ENCODE assay signal across 28 cellular contexts in the genomic region with DNA sequence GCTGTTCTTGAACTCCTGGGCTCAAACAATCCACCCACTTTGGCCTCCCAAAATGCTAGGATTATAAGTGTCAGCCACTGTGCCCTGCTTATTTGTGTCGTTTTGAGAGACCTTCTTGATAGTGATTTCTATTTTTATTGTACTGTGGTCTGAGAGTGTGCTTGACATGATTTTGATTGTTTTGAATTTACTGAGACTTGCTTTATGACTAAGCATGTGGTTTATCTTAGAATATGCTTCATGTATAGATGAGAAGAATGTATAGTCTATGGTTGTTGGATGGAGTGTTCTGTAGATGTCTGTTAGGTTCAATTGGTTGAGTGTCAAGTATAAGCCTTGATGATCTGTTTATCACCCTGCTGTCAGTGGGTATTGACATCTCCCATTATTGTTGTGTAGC.
A peak's percentile ranks its signal among the peaks of the same experiment; 100 is the strongest.
DNase-seq lines count a peak whose midpoint lies in the region; ATAC-seq and TF ChIP-seq lines count a peak whose summit lies in the region.
"Had no signal": no experiment of that assay in that cellular context is flagged by ENCODE, and none has a peak within 500 bp of the region (broad histone marks: within the 10 kb centered on the region; RNA-seq: fewer than 3 reads in every experiment).

No MANE protein-coding gene starts in this region.

- H3K36me3 ChIP-seq in heart right ventricle: no peaks in the 10 kb centered on the region
- H3K36me3 ChIP-seq: BLaER1, SJCRH30 had no signal

- no peaks in the 10 kb centered on the region for H3K4me1 ChIP-seq in heart right ventricle
- H3K4me1 ChIP-seq: BLaER1, SJCRH30 had no signal

- H3K27me3 ChIP-seq in heart right ventricle: no peaks in the 10 kb centered on the region
- H3K27me3 ChIP-seq: BLaER1, SJCRH30 had no signal

- no peak for TF ChIP-seq CTCF in GM12865 (IDR thresholded peaks at IDR 0.05; ENCODE audit: insufficient read depth, low read depth, low read length, missing control alignments)
- TF ChIP-seq CTCF in heart right ventricle (IDR thresholded peaks at IDR 0.05): no peak

- DNase-seq in GM12865 (ENCODE audit: low read depth) (peak; percentile 3), anterior cingulate cortex (lab: John Stamatoyannopoulos, UW) (no peak), heart right ventricle (no peak), NCI-H748 (lab: John Stamatoyannopoulos, UW; ENCODE audit: unreplicated experiment) (no peak)
- DNase-seq: CD4-positive, CD25-positive, alpha-beta regulatory T cell; DMS153; DND-41; Karpas-422; NCI-H1092 treated with DMSO at 0.1 percent for 48 hours; NCI-H1436; NCI-H187 treated with DMSO at 0.1 percent for 48 hours; NCI-H2171 treated with DMSO at 0.1 percent for 48 hours; NCI-H345; NCI-H510A treated with DMSO at 0.1 percent for 48 hours; NCI-H774; NK-92 treated with Interleukin-12 subunit alpha and Interleukin-12 subunit beta, amount 100 ng/mL, for 24 hours; PC-3; SJCRH30; T-helper 17 cell; T1000 had no signal

- WGBS in heart right ventricle, 2 donors: 43 to 47% methylated on average over 1 of the region's 1 CpG

- intact Hi-C loops in heart right ventricle (cut with DNase I): no loop called here

- H3K4me3 ChIP-seq in GM12865 (ENCODE audit: low read depth, low read length) (no peak overlapping the region), heart right ventricle (no peak overlapping the region)
- H3K4me3 ChIP-seq: BLaER1, SJCRH30 had no signal

- peaks cover 0 to 28% (median 6%) of the 10 kb centered on the region in 11 donors for H3K9me3 ChIP-seq in heart right ventricle
- H3K9me3 ChIP-seq: SJCRH30 had no signal

- no peak overlapping the region for H3K27ac ChIP-seq in heart right ventricle
- H3K27ac ChIP-seq: BLaER1, SJCRH30 had no signal

- ATAC-seq in GM18868 (IDR thresholded peaks at IDR 0.05; ENCODE audit: unreplicated experiment): peak; percentile 48
- ATAC-seq in HG02884 (IDR thresholded peaks at IDR 0.05; ENCODE audit: unreplicated experiment): peak; percentile 93
- peak; percentile 50 for ATAC-seq in HG03521 (IDR thresholded peaks at IDR 0.05; ENCODE audit: unreplicated experiment)
- no peak for ATAC-seq in heart right ventricle
- no peak for ATAC-seq in HG03045 (IDR thresholded peaks at IDR 0.05; ENCODE audit: unreplicated experiment)
- ATAC-seq: HCT116, HepG2, PC-3, SK-N-SH treated with all-trans-retinoic acid at 6 μM for 48 hours, T-helper 17 cell had no signal

Comparison
In these comparisons a context has a peak if more than half of its experiments do, and no peak if none do; other contexts are left out.
1. ATAC-seq: peak in GM18868 (single experiment), HG02884 (single experiment) and HG03521 (single experiment); none in heart right ventricle (0 of 8) and HG03045 (single experiment).